8 cellular contexts compared by ENCODE assay signal in genomic region chr2:85353876-85354285, GRCh38.
A peak's percentile ranks its signal among the peaks of the same experiment; 100 is the strongest.
DNase-seq lines count a peak whose midpoint lies in the region; TF ChIP-seq lines count a peak whose summit lies in the region.

No MANE protein-coding gene starts in this region.

- peak overlapping the region; percentile 98 for H3K4me3 Mint-ChIP-seq in nephron progenitor cell

- peak; percentile 7 to 15 for DNase-seq in activated CD4-positive, alpha-beta T cell treated with anti-CD3 and anti-CD28 coated beads for 4 hours
- no peak for DNase-seq in activated CD4-positive, alpha-beta T cell treated with anti-CD3 and anti-CD28 coated beads, Interleukin-2, amount 50 U/mL, for 1 hour
- DNase-seq in HL-60 (ENCODE audit: low read depth in 1 of 2, low spot score in 1 of 2) (peak in 1 of 2 experiments; percentile 18), fibroblast of mammary gland (ENCODE audit: low read depth) (peak; percentile 47), nephron progenitor cell (no peak), NK-92 (lab: John Stamatoyannopoulos, UW; ENCODE audit: unreplicated experiment) (no peak)
- DNase-seq in activated CD4-positive, alpha-beta T cell treated with anti-CD3 and anti-CD28 coated beads, Interleukin-2, amount 50 U/mL, for 48 hours: peak; percentile 11 to 32
- no peak for DNase-seq in effector CD8-positive, alpha-beta T cell (lab: John Stamatoyannopoulos, UW)

- no peaks in the 10 kb centered on the region for H3K27me3 ChIP-seq in HL-60 (ENCODE audit: insufficient read depth, poor library complexity, severe bottlenecking)

- no peaks in the 10 kb centered on the region for H3K27me3 Mint-ChIP-seq in nephron progenitor cell (ENCODE audit: low read depth, poor library complexity)

- no peaks in the 10 kb centered on the region for H3K9me3 Mint-ChIP-seq in nephron progenitor cell

- peaks cover 26% of the 10 kb centered on the region for H3K36me3 Mint-ChIP-seq in nephron progenitor cell (ENCODE audit: low read depth)

- peak overlapping the region; percentile 86 for H3K4me3 ChIP-seq in HL-60 (replicated peaks; ENCODE audit: insufficient read depth, low read length)
- peak overlapping the region; percentile 99 for H3K4me3 ChIP-seq in fibroblast of mammary gland (ENCODE audit: control insufficient read depth, low read depth, low read length)

- H3K27ac Mint-ChIP-seq in nephron progenitor cell: no peak overlapping the region

- peak overlapping the region; percentile 53 for H3K27ac ChIP-seq in HL-60 (replicated peaks)

- no peak for TF ChIP-seq CTCF in HL-60 (IDR thresholded peaks at IDR 0.05; ENCODE audit: insufficient read depth, low read length)
- TF ChIP-seq CTCF in fibroblast of mammary gland (conservative IDR thresholded peaks at IDR 0.05; ENCODE audit: control insufficient read depth, insufficient read depth, low read depth, low read length): no peak
- no peak for TF ChIP-seq CTCF in nephron progenitor cell (IDR thresholded peaks at IDR 0.05)

- peaks cover 30% of the 10 kb centered on the region for H3K4me1 Mint-ChIP-seq in nephron progenitor cell

Comparison
In these comparisons a context has a peak if more than half of its experiments do, and no peak if none do; other contexts are left out.
1. DNase-seq: peak in activated CD4-positive, alpha-beta T cell treated with anti-CD3 and anti-CD28 coated beads for 4 hours (2 of 2), activated CD4-positive, alpha-beta T cell treated with anti-CD3 and anti-CD28 coated beads, Interleukin-2, amount 50 U/mL, for 48 hours (2 of 2) and fibroblast of mammary gland (single experiment); none in activated CD4-positive, alpha-beta T cell treated with anti-CD3 and anti-CD28 coated beads, Interleukin-2, amount 50 U/mL, for 1 hour (single experiment), nephron progenitor cell (single experiment), NK-92 (single experiment) and effector CD8-positive, alpha-beta T cell (single experiment).